In genomic region chr6:112372213-112372806, GRCh38 we compare ENCODE assay signal across 9 cellular contexts. TPM values are rescaled to one million over a fixed set of nuclear protein-coding genes. Genes with fewer than 3 reads are reported as not detected.
A peak's percentile ranks its signal among the peaks of the same experiment; 100 is the strongest.
DNase-seq lines count a peak whose midpoint lies in the region; ATAC-seq and TF ChIP-seq lines count a peak whose summit lies in the region.
"Had no signal": no experiment of that assay in that cellular context is flagged by ENCODE, and none has a peak within 500 bp of the region (broad histone marks: within the 10 kb centered on the region; RNA-seq: fewer than 3 reads in every experiment).

No MANE protein-coding gene starts in this region.

- no peak for ATAC-seq in HG03280 (IDR thresholded peaks at IDR 0.05; ENCODE audit: unreplicated experiment)
- ATAC-seq in HG02759 (IDR thresholded peaks at IDR 0.05; ENCODE audit: unreplicated experiment), result no peak
- ATAC-seq in mucosa of descending colon, result no peak

- DNase-seq in NCI-H2029 treated with DMSO at 0.1 percent for 48 hours (lab: John Stamatoyannopoulos, UW) (peak; percentile 45), dermis microvascular lymphatic vessel endothelial cell (ENCODE audit: low read depth in 2 of 2) (peak; percentile 24 to 45), neural crest cell (ENCODE audit: low read depth, low spot score) (no peak), H7 (no peak), mucosa of descending colon (no peak)

- no peak overlapping the region for H3K4me3 ChIP-seq in H7 (ENCODE audit: insufficient read depth, low read depth, low read length)
- H3K4me3 ChIP-seq in mucosa of descending colon, result no peak overlapping the region

- peak; percentile 30 for TF ChIP-seq CTCF in GM12873 (IDR thresholded peaks at IDR 0.05; ENCODE audit: insufficient read depth, low read depth, low read length, missing control alignments)
- TF ChIP-seq CTCF in neural crest cell (conservative IDR thresholded peaks at IDR 0.05), result peak; percentile 61
- TF ChIP-seq CTCF in mucosa of descending colon (IDR thresholded peaks at IDR 0.05), result no peak

- H3K9me3 ChIP-seq in mucosa of descending colon, result no peaks in the 10 kb centered on the region

- no peaks in the 10 kb centered on the region for H3K36me3 Mint-ChIP-seq in neural crest cell (ENCODE audit: low read depth)

- no peak overlapping the region for H3K27ac Mint-ChIP-seq in neural crest cell (ENCODE audit: unreplicated experiment)
- H3K27ac Mint-ChIP-seq: dendritic cell treated with granulocyte-macrophage colony-stimulating factor and Interleukin-4, amounts not matched to agents 40 ng/mL and 50 ng/mL, for 4 days had no signal

- no peaks in the 10 kb centered on the region for H3K27me3 ChIP-seq in H7 (ENCODE audit: control insufficient read depth, insufficient read depth, low read length)

- no peaks in the 10 kb centered on the region for H3K9me3 Mint-ChIP-seq in neural crest cell
- H3K9me3 Mint-ChIP-seq: dendritic cell treated with granulocyte-macrophage colony-stimulating factor and Interleukin-4, amounts not matched to agents 40 ng/mL and 50 ng/mL, for 4 days had no signal

- intact Hi-C loops in mucosa of descending colon (cut with DNase I, micrococcal nuclease), result no loop called here

- H3K4me3 Mint-ChIP-seq in neural crest cell, result no peak overlapping the region
- H3K4me3 Mint-ChIP-seq: dendritic cell treated with granulocyte-macrophage colony-stimulating factor and Interleukin-4, amounts not matched to agents 40 ng/mL and 50 ng/mL, for 4 days had no signal

- no peaks in the 10 kb centered on the region for H3K4me1 ChIP-seq in mucosa of descending colon (ENCODE audit: low read depth)

- no peaks in the 10 kb centered on the region for H3K36me3 ChIP-seq in H7 (replicated peaks; ENCODE audit: control insufficient read depth, insufficient read depth, low read length)
- H3K36me3 ChIP-seq in mucosa of descending colon (ENCODE audit: low read depth), result no peaks in the 10 kb centered on the region

- H3K27me3 Mint-ChIP-seq in neural crest cell (ENCODE audit: low read depth), result no peaks in the 10 kb centered on the region

- no peaks in the 10 kb centered on the region for H3K4me1 Mint-ChIP-seq in neural crest cell

RNA-seq across cellular contexts. Expression of gene RFPL4B, which starts 25.2 kb away (rescaled TPM):
- total RNA-seq in dermis microvascular lymphatic vessel endothelial cell (not detected in 2 replicates), neural crest cell (not detected in 2 replicates), mucosa of descending colon (not detected)
- not detected in 2 replicates for total RNA-seq in H7 (2014; rRNA removed; shearing (Covaris generic))

Comparison
In these comparisons a context has a peak if more than half of its experiments do, and no peak if none do; other contexts are left out.
1. DNase-seq: peak in NCI-H2029 treated with DMSO at 0.1 percent for 48 hours (single experiment) and dermis microvascular lymphatic vessel endothelial cell (2 of 2); none in neural crest cell (single experiment), H7 (single experiment) and mucosa of descending colon (0 of 3).